ENCODE assay signal across 16 cellular contexts in the genomic region with DNA sequence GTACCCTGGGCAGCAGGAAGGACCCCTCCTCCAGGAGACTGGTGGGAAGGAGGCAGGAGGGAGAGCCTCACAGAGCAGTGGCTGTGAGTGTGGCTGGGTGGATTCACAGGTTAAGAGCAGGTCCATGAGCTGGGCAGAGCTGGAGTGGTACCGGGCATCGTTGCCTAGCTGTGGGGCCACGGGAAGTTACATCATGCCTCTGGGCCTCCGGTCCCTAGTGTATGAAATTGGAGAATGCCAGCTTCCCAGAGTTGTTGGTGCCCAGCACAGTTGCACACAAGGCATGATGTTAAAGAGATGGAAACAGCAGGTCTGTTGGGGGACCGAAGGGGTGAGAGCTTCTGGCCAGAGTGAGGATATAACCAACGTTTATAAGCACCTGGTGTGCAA. TPM values are rescaled to one million over a fixed set of nuclear protein-coding genes. Genes with fewer than 3 reads are reported as not detected.
DNase-seq lines count a peak whose midpoint lies in the region; ATAC-seq, FAIRE-seq and TF ChIP-seq lines count a peak whose summit lies in the region.
"Had no signal": no experiment of that assay in that cellular context is flagged by ENCODE, and none has a peak within 500 bp of the region (broad histone marks: within the 10 kb centered on the region; RNA-seq: fewer than 3 reads in every experiment).

No MANE protein-coding gene starts in this region.

- no peak overlapping the region for H3K4me3 Mint-ChIP-seq in activated T-cell treated with anti-CD3 and anti-CD28 coated beads, Interleukin-2, amount 50 U/mL, for 4 hours
- H3K4me3 Mint-ChIP-seq in stimulated activated naive B cell treated with anti-CD40 and anti-IgM and Interleukin-4, amounts not matched to agents 10 μg/mL and 1 μg/mL and 100 μg/mL, for 72 hours, result no peak overlapping the region

- ATAC-seq in Right ventricle myocardium inferior (no peak), HG03045 (IDR thresholded peaks at IDR 0.05; ENCODE audit: unreplicated experiment) (no peak)
- no peak for ATAC-seq in activated T-cell treated with anti-CD3 and anti-CD28 coated beads, Interleukin-2, amount 50 U/mL, for 4 hours
- no peak for ATAC-seq in stimulated activated naive B cell treated with anti-CD40 and anti-IgM and Interleukin-4, amounts not matched to agents 10 μg/mL and 1 μg/mL and 100 μg/mL, for 72 hours (replicated peaks)

- no peak overlapping the region for H3K27ac Mint-ChIP-seq in stimulated activated naive B cell treated with anti-CD40 and anti-IgM and Interleukin-4, amounts not matched to agents 10 μg/mL and 1 μg/mL and 100 μg/mL, for 72 hours

- H3K4me1 Mint-ChIP-seq in activated T-cell treated with anti-CD3 and anti-CD28 coated beads, Interleukin-2, amount 50 U/mL, for 4 hours (ENCODE audit: low read depth), result peaks cover 10% of the 10 kb centered on the region
- peaks cover 22 to 33% of the 10 kb centered on the region in 2 donors for H3K4me1 Mint-ChIP-seq in stimulated activated naive B cell treated with anti-CD40 and anti-IgM and Interleukin-4, amounts not matched to agents 10 μg/mL and 1 μg/mL and 100 μg/mL, for 72 hours

- H3K36me3 ChIP-seq in right atrium auricular region (no peaks in the 10 kb centered on the region), muscle layer of colon (ENCODE audit: insufficient read depth, low read length) (peaks cover 8% of the 10 kb centered on the region)
- H3K36me3 ChIP-seq: left ventricle myocardium inferior, neutrophil, spleen had no signal

- H3K9me3 ChIP-seq in right atrium auricular region, result no peaks in the 10 kb centered on the region
- H3K9me3 ChIP-seq in muscle layer of colon (ENCODE audit: low read length), result no peaks in the 10 kb centered on the region
- H3K9me3 ChIP-seq: left ventricle myocardium inferior, neutrophil, spleen had no signal

- intact Hi-C loops in Right ventricle myocardium inferior (cut with DNase I), result no loop called here

- DNase-seq in Right ventricle myocardium inferior (ENCODE audit: missing footprints), result peak; percentile 42
- no peak for DNase-seq in right atrium auricular region (ENCODE audit: low spot score)
- DNase-seq in NCI-H69 (lab: John Stamatoyannopoulos, UW), result peak; percentile 83
- DNase-seq in activated T-cell treated with anti-CD3 and anti-CD28 coated beads, Interleukin-2, amount 50 U/mL, for 4 hours, result no peak
- DNase-seq in RCC 7860 (ENCODE audit: low spot score), result no peak
- DNase-seq in stimulated activated naive B cell treated with anti-CD40 and anti-IgM and Interleukin-4, amounts not matched to agents 10 μg/mL and 1 μg/mL and 100 μg/mL, for 72 hours, result no peak
- DNase-seq: activated CD4-positive, alpha-beta T cell treated with anti-CD3 and anti-CD28 coated beads for 1 hour; cerebellar nuclear complex; HCEC 1CT; hippocampal formation; left ventricle myocardium inferior; spleen had no signal

- H3K9ac ChIP-seq in muscle layer of colon (ENCODE audit: low read length), result no peak overlapping the region

- H3K9me3 Mint-ChIP-seq in activated T-cell treated with anti-CD3 and anti-CD28 coated beads, Interleukin-2, amount 50 U/mL, for 4 hours, result no peaks in the 10 kb centered on the region
- no peaks in the 10 kb centered on the region for H3K9me3 Mint-ChIP-seq in stimulated activated naive B cell treated with anti-CD40 and anti-IgM and Interleukin-4, amounts not matched to agents 10 μg/mL and 1 μg/mL and 100 μg/mL, for 72 hours

- FAIRE-seq in RCC 7860 (lab: Jason Lieb, UNC), result no peak
- FAIRE-seq: HTR-8/SVneo had no signal

- no peak for TF ChIP-seq CTCF in right atrium auricular region (IDR thresholded peaks at IDR 0.05)

- H3K27me3 Mint-ChIP-seq in activated T-cell treated with anti-CD3 and anti-CD28 coated beads, Interleukin-2, amount 50 U/mL, for 4 hours (ENCODE audit: low read depth), result peaks cover 59% of the 10 kb centered on the region
- H3K27me3 Mint-ChIP-seq in stimulated activated naive B cell treated with anti-CD40 and anti-IgM and Interleukin-4, amounts not matched to agents 10 μg/mL and 1 μg/mL and 100 μg/mL, for 72 hours, result peaks cover 40 to 55% of the 10 kb centered on the region in 2 donors

- peaks cover 0 to 30% of the 10 kb centered on the region in 2 donors for H3K4me1 ChIP-seq in right atrium auricular region
- H3K4me1 ChIP-seq in muscle layer of colon (ENCODE audit: insufficient read depth, low read length), result peaks cover 18% of the 10 kb centered on the region

- H3K27ac ChIP-seq in right atrium auricular region, result peak overlapping the region in 1 of 2 donors; percentile 91
- peak overlapping the region; percentile 81 for H3K27ac ChIP-seq in muscle layer of colon (ENCODE audit: low read depth, low read length)
- H3K27ac ChIP-seq: neutrophil, spleen had no signal

- H3K27me3 ChIP-seq in right atrium auricular region, result no peaks in the 10 kb centered on the region
- no peaks in the 10 kb centered on the region for H3K27me3 ChIP-seq in muscle layer of colon (ENCODE audit: control insufficient read depth in 1 of 2, insufficient read depth in 2 of 2, low read length in 2 of 2)

- no peaks in the 10 kb centered on the region for H3K36me3 Mint-ChIP-seq in activated T-cell treated with anti-CD3 and anti-CD28 coated beads, Interleukin-2, amount 50 U/mL, for 4 hours (ENCODE audit: insufficient read depth)
- H3K36me3 Mint-ChIP-seq in stimulated activated naive B cell treated with anti-CD40 and anti-IgM and Interleukin-4, amounts not matched to agents 10 μg/mL and 1 μg/mL and 100 μg/mL, for 72 hours, result no peaks in the 10 kb centered on the region

- no peak overlapping the region for H3K4me3 ChIP-seq in right atrium auricular region
- no peak overlapping the region for H3K4me3 ChIP-seq in muscle layer of colon (ENCODE audit: low read depth in 1 of 2, low read length in 2 of 2)
- H3K4me3 ChIP-seq: left ventricle myocardium inferior, spleen had no signal

RNA-seq across cellular contexts. Expression of a gene that starts 18.5 kb away (rescaled TPM):
- total RNA-seq in Right ventricle myocardium inferior (4.5 TPM), right atrium auricular region (1 to 10 TPM; 1.4 to 1.9 TPM)
- under 1 TPM in 2 of 3 donors, not detected in 1; 0.20 to 0.22 TPM for total RNA-seq in activated T-cell treated with anti-CD3 and anti-CD28 coated beads, Interleukin-2, amount 50 U/mL, for 4 hours

Comparison
In these comparisons a context has a peak if more than half of its experiments do, and no peak if none do; other contexts are left out.
1. DNase-seq: peak in Right ventricle myocardium inferior (single experiment) and NCI-H69 (single experiment); none in right atrium auricular region (single experiment), activated T-cell treated with anti-CD3 and anti-CD28 coated beads, Interleukin-2, amount 50 U/mL, for 4 hours (single experiment), RCC 7860 (single experiment) and stimulated activated naive B cell treated with anti-CD40 and anti-IgM and Interleukin-4, amounts not matched to agents 10 μg/mL and 1 μg/mL and 100 μg/mL, for 72 hours (single experiment).